Comparison of ENCODE assay signal across 18 cellular contexts in the genomic region with DNA sequence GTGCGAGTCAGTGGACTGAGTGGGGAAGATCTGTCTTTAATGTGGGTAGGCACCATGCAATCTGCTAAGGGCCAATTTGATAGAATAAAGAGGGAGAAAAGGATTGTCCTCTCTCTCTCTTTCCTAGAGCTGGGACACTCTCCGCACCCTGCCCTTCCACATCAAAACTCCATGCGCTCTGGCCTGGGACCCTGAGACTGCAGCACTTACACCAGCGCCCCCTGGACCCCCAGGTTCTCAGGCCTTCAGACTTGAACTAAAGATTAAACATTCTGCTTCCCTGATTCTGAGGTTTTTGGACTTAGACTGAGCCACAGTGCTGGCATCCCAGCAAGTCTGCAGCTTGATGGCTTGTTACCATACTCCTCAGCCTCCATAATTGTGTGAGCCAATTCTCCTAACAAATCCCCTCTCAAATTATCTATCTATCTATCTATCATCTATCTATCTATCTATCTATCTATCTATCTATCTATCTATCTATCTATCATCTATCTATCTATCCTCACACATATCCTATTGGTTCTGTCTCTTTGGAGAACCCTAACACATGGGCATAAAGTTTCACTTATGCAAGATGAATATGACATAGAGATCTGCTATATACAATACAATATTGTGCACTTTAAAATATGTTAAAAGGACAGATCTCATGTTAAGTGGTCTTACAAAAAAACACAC. TPM values are rescaled to one million over a fixed set of nuclear protein-coding genes. Genes with fewer than 3 reads are reported as not detected.
"Had no signal": no experiment of that assay in that cellular context is flagged by ENCODE, and none has a peak within 500 bp of the region (broad histone marks: within the 10 kb centered on the region; RNA-seq: fewer than 3 reads in every experiment).

No MANE protein-coding gene starts in this region.

- H3K27ac Mint-ChIP-seq: IgD-negative memory B cell had no signal

- DNase-seq: MV-4-11, NCI-H1048, NCI-H187, NCI-H2029, NCI-H2171, NCI-H510A, NCI-H524 treated with DMSO at 0.1 percent for 48 hours, NCI-H774, Right ventricle myocardium superior, RPMI8226, SIG-M5 had no signal

- H3K9me3 ChIP-seq: SJSA1 had no signal

- H3K36me3 Mint-ChIP-seq: IgD-negative memory B cell had no signal

- H3K4me3 ChIP-seq: SJSA1, SK-N-MC had no signal

- FAIRE-seq: HTR-8/SVneo had no signal

- H3K9me3 Mint-ChIP-seq: IgD-negative memory B cell had no signal

- H3K27me3 ChIP-seq: SJSA1 had no signal

- H3K4me1 Mint-ChIP-seq: IgD-negative memory B cell had no signal

- H3K4me1 ChIP-seq: SJSA1 had no signal

- H3K4me3 Mint-ChIP-seq: IgD-negative memory B cell had no signal

- H3K27ac ChIP-seq: HL-60, SJSA1, SK-N-MC had no signal

- H3K36me3 ChIP-seq: SJSA1 had no signal

RNA-seq across cellular contexts. Expression of a gene that starts 22.4 kb away (rescaled TPM):
- total RNA-seq: LHCN-M2, MCF 10A, Right ventricle myocardium superior, SJSA1 had no signal
- polyA plus RNA-seq: IgD-negative memory B cell had no signal

RNA-seq across cellular contexts. Expression of a gene that starts 26.2 kb away (rescaled TPM):
- total RNA-seq: LHCN-M2, MCF 10A, Right ventricle myocardium superior, SJSA1 had no signal
- polyA plus RNA-seq: IgD-negative memory B cell had no signal

RNA-seq across cellular contexts. Expression of a gene that starts 43.3 kb away (rescaled TPM):
- total RNA-seq: LHCN-M2, MCF 10A, Right ventricle myocardium superior, SJSA1 had no signal
- polyA plus RNA-seq: IgD-negative memory B cell had no signal

RNA-seq across cellular contexts. Expression of a gene that starts 59.7 kb away (rescaled TPM):
- total RNA-seq: LHCN-M2, MCF 10A, Right ventricle myocardium superior, SJSA1 had no signal
- polyA plus RNA-seq: IgD-negative memory B cell had no signal
